17 cellular contexts compared by ENCODE assay signal in genomic region chr5:68395302-68395701, GRCh38.
"Had no signal": no experiment of that assay in that cellular context is flagged by ENCODE, and none has a peak within 500 bp of the region (broad histone marks: within the 10 kb centered on the region; RNA-seq: fewer than 3 reads in every experiment).

No MANE protein-coding gene starts in this region.

- H3K36me3 ChIP-seq: lower lobe of right lung, neural progenitor cell, thyroid gland had no signal

- H3K27ac ChIP-seq: foreskin keratinocyte, lower lobe of right lung, neural progenitor cell, thyroid gland had no signal

- H3K27ac Mint-ChIP-seq: activated naive CD4-positive, alpha-beta T cell treated with anti-CD3 and anti-CD28 coated beads, Interleukin-2, amount 50 U/mL, for 24 hours; activated T-cell treated with anti-CD3 and anti-CD28 coated beads, Interleukin-2, amount 50 U/mL, for 24 hours; brain; naive B cell; neural progenitor cell had no signal

- H3K4me1 Mint-ChIP-seq: activated naive CD4-positive, alpha-beta T cell treated with anti-CD3 and anti-CD28 coated beads, Interleukin-2, amount 50 U/mL, for 24 hours; brain; neural progenitor cell had no signal

- H3K27me3 Mint-ChIP-seq: activated naive CD4-positive, alpha-beta T cell treated with anti-CD3 and anti-CD28 coated beads, Interleukin-2, amount 50 U/mL, for 24 hours; activated T-cell treated with anti-CD3 and anti-CD28 coated beads, Interleukin-2, amount 50 U/mL, for 24 hours; naive B cell had no signal

- H3K9me3 ChIP-seq: lower lobe of right lung, mucosa of descending colon, thyroid gland had no signal

- ATAC-seq: foreskin keratinocyte, lower lobe of right lung, right cardiac atrium had no signal

- DNase-seq: activated T-cell treated with anti-CD3 and anti-CD28 coated beads, Interleukin-2, amount 50 U/mL, for 24 hours; anterior cingulate cortex; caudate nucleus; dermis blood vessel endothelial cell; effector memory CD4-positive, alpha-beta T cell; foreskin keratinocyte; lower lobe of right lung; mesendoderm; naive B cell; right cardiac atrium; stimulated activated CD4-positive, alpha-beta T cell treated with anti-CD3 and anti-CD28 coated beads, Interleukin-4, amount 100 ng/mL, for 24 hours; stimulated activated naive CD4-positive, alpha-beta T cell treated with Interleukin-2 at 50 U/mL for 16 hours; thyroid gland had no signal

- H3K4me1 ChIP-seq: foreskin keratinocyte, lower lobe of right lung, thyroid gland had no signal

- H3K36me3 Mint-ChIP-seq: activated naive CD4-positive, alpha-beta T cell treated with anti-CD3 and anti-CD28 coated beads, Interleukin-2, amount 50 U/mL, for 24 hours; brain; neural progenitor cell had no signal

- H3K9ac ChIP-seq: neural progenitor cell had no signal

- H3K27me3 ChIP-seq: foreskin keratinocyte, neural progenitor cell, thyroid gland had no signal

- H3K9me3 Mint-ChIP-seq: activated naive CD4-positive, alpha-beta T cell treated with anti-CD3 and anti-CD28 coated beads, Interleukin-2, amount 50 U/mL, for 24 hours had no signal

- H3K4me3 ChIP-seq: lower lobe of right lung, mucosa of descending colon, neural progenitor cell, thyroid gland had no signal

- H3K4me3 Mint-ChIP-seq: activated naive CD4-positive, alpha-beta T cell treated with anti-CD3 and anti-CD28 coated beads, Interleukin-2, amount 50 U/mL, for 24 hours; activated T-cell treated with anti-CD3 and anti-CD28 coated beads, Interleukin-2, amount 50 U/mL, for 24 hours; brain; naive B cell; neural progenitor cell had no signal
